14 cellular contexts compared by ENCODE assay signal in the genomic region with DNA sequence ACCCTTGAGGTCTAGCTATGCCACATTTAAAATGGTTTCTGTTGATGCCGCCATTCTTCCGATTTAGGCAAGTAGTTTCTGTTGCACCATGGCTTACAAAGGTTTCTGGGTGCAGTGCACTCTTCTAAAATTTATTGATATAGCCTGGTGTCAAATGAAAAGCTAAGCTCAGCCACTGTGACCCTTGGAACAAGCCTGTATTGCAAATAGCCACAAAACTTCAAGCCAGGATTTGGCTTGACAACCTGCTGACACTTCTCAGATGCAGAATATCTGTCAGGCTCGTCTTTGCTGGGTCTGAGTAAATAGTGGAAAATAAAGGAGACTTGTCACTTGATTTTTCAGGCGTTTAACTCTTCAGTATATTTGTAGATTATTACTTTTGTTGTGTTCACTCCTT.
DNase-seq lines count a peak whose midpoint lies in the region; ATAC-seq and TF ChIP-seq lines count a peak whose summit lies in the region.
"Had no signal": no experiment of that assay in that cellular context is flagged by ENCODE, and none has a peak within 500 bp of the region (broad histone marks: within the 10 kb centered on the region; RNA-seq: fewer than 3 reads in every experiment).

No MANE protein-coding gene starts in this region.

- ATAC-seq in GM18502 (IDR thresholded peaks at IDR 0.05; ENCODE audit: poor library complexity, unreplicated experiment) (no peak), GM18519 (IDR thresholded peaks at IDR 0.05; ENCODE audit: low FRiP score, unreplicated experiment) (no peak)

- H3K4me1 Mint-ChIP-seq in nephron: peaks cover 54% of the 10 kb centered on the region

- peak overlapping the region; percentile 75 to 93 (median 79) for H3K27ac Mint-ChIP-seq in nephron

- WGBS in esophagus muscularis mucosa: 31% methylated on average over 4 of the region's 4 CpGs

- H3K27ac ChIP-seq in cardiac muscle cell (peak overlapping the region; percentile 71), esophagus muscularis mucosa (replicated peaks in 1 of 4) (peak overlapping the region in 3 of 4 donors; percentile 4 to 29 (median 28))
- H3K27ac ChIP-seq: BLaER1 had no signal

- H3K9me3 Mint-ChIP-seq in nephron: peaks cover 7% of the 10 kb centered on the region

- H3K36me3 ChIP-seq in cardiac muscle cell (no peaks in the 10 kb centered on the region), esophagus muscularis mucosa (no peaks in the 10 kb centered on the region)
- H3K36me3 ChIP-seq: BLaER1 had no signal

- no peaks in the 10 kb centered on the region for H3K36me3 Mint-ChIP-seq in nephron (ENCODE audit: low read depth)

- H3K4me3 Mint-ChIP-seq in nephron: no peak overlapping the region

- TF ChIP-seq POLR2A in esophagus muscularis mucosa (IDR thresholded peaks at IDR 0.05; ENCODE audit: low read depth): no peak

- peak in 1 of 2 donors; percentile 38 for DNase-seq in cardiac muscle cell (ENCODE audit: low read depth in 1 of 2, low spot score in 1 of 2)
- no peak for DNase-seq in cardiac septum (ENCODE audit: low spot score)
- no peak for DNase-seq in esophagus muscularis mucosa (ENCODE audit: extremely low spot score)
- no peak for DNase-seq in HuH-7 (ENCODE audit: low spot score)
- DNase-seq in head of caudate nucleus: no peak
- DNase-seq: DND-41, KG1, NCI-H1436 treated with DMSO at 0.1 percent for 48 hours, NCI-H2029 treated with DMSO at 0.1 percent for 48 hours, NCI-H748 treated with DMSO at 0.1 percent for 48 hours had no signal

- no peak for TF ChIP-seq EP300 in esophagus muscularis mucosa (IDR thresholded peaks at IDR 0.05)

- H3K27me3 ChIP-seq in cardiac muscle cell (no peaks in the 10 kb centered on the region), esophagus muscularis mucosa (no peaks in the 10 kb centered on the region)
- H3K27me3 ChIP-seq: BLaER1 had no signal

- H3K27me3 Mint-ChIP-seq in nephron (ENCODE audit: low read depth): no peaks in the 10 kb centered on the region

- TF ChIP-seq CTCF in cardiac muscle cell (IDR thresholded peaks at IDR 0.05; ENCODE audit: low read depth, low read length): no peak
- TF ChIP-seq CTCF in esophagus muscularis mucosa (IDR thresholded peaks at IDR 0.05): no peak
- TF ChIP-seq CTCF in nephron (IDR thresholded peaks at IDR 0.05; ENCODE audit: unreplicated experiment in 3 of 3): no peak

- H3K4me1 ChIP-seq in cardiac muscle cell (ENCODE audit: low read depth): peaks cover 55% of the 10 kb centered on the region
- peaks cover 0 to 41% (median 34%) of the 10 kb centered on the region in 4 donors for H3K4me1 ChIP-seq in esophagus muscularis mucosa
- H3K4me1 ChIP-seq: BLaER1 had no signal

- no peaks in the 10 kb centered on the region for H3K9me3 ChIP-seq in cardiac muscle cell (ENCODE audit: low read depth)
- H3K9me3 ChIP-seq in esophagus muscularis mucosa: peaks cover 0 to 6% (median 0%) of the 10 kb centered on the region in 4 donors
- H3K9me3 ChIP-seq: BLaER1 had no signal

- H3K4me3 ChIP-seq in cardiac muscle cell (no peak overlapping the region), esophagus muscularis mucosa (peak overlapping the region in 1 of 4 donors; percentile 6)
- H3K4me3 ChIP-seq: BLaER1 had no signal

- intact Hi-C loops in cardiac septum (cut with DNase I) (no loop called here), esophagus muscularis mucosa (cut with DNase I) (no loop called here), head of caudate nucleus (cut with DNase I) (no loop called here)
